ENCODE assay signal across 1 cellular context in the genomic region with DNA sequence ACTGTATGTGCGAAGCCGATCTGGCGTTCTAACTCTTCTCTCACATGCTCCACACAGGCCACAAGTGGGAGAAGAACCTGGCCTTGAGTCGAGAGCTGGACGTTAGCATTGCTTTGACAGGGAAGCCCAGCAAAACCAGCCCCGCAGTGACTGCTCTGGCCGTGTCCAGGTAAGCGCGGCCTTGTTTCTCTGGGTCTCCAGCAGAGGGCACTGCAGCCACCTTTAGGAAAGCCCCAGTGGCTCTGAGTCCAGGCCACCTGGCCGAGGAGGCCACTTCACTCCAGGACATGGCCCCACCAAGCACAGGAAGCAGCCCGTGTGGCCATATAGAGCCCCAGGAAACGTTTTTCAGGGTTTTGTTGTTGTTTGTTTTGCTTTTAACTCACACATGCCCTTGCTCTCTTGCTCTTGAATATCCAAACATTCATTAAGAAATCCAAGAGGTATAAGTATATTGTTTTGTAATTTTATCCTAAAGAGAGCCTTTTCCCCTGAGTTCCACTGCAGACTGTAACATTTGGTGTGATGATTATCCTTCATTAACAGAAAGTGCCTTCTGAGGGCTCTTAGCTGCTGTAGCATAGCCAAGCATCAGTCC.
TF ChIP-seq lines count a peak whose summit lies in the region.

No MANE protein-coding gene starts in this region.

TF ChIP-seq in K562, 482 proteins besides CTCF, POLR2A, EP300 and RAD21 (continued from another document and continues in another):
- TF ChIP-seq, protein P1, sequence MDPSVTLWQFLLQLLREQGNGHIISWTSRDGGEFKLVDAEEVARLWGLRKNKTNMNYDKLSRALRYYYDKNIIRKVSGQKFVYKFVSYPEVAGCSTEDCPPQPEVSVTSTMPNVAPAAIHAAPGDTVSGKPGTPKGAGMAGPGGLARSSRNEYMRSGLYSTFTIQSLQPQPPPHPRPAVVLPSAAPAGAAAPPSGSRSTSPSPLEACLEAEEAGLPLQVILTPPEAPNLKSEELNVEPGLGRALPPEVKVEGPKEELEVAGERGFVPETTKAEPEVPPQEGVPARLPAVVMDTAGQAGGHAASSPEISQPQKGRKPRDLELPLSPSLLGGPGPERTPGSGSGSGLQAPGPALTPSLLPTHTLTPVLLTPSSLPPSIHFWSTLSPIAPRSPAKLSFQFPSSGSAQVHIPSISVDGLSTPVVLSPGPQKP (CRISPR knock-in tag; IDR thresholded peaks at IDR 0.05) = no peak
- TF ChIP-seq, protein P2, sequence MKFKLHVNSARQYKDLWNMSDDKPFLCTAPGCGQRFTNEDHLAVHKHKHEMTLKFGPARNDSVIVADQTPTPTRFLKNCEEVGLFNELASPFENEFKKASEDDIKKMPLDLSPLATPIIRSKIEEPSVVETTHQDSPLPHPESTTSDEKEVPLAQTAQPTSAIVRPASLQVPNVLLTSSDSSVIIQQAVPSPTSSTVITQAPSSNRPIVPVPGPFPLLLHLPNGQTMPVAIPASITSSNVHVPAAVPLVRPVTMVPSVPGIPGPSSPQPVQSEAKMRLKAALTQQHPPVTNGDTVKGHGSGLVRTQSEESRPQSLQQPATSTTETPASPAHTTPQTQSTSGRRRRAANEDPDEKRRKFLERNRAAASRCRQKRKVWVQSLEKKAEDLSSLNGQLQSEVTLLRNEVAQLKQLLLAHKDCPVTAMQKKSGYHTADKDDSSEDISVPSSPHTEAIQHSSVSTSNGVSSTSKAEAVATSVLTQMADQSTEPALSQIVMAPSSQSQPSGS (CRISPR knock-in tag; IDR thresholded peaks at IDR 0.05) = no peak
- TF ChIP-seq STAG1 (CRISPR knock-in tag; IDR thresholded peaks at IDR 0.05; ENCODE audit: borderline replicate concordance) (peak; percentile 94), TRIM24 (IDR thresholded peaks at IDR 0.05) (no peak), ARID1B (IDR thresholded peaks at IDR 0.05) (no peak), NFE2 (IDR thresholded peaks at IDR 0.05; ENCODE audit: low read depth) (no peak), ZC3H11A (IDR thresholded peaks at IDR 0.05; ENCODE audit: low read depth, low read length) (0 out of 2 replicates have a peak, but pooled peaks have one; percentile 58), C11orf30 (IDR thresholded peaks at IDR 0.05; ENCODE audit: low read depth) (no peak), HMG20A (CRISPR knock-in tag; conservative IDR thresholded peaks at IDR 0.05) (no peak), RCOR1 (IDR thresholded peaks at IDR 0.05; ENCODE audit: borderline replicate concordance in 1 of 2, low read depth in 2 of 2, low read length in 2 of 2) (peak in 1 of 2 experiments; percentile 69; a peak in 1 of 4 replicates), HMG20B (CRISPR knock-in tag; IDR thresholded peaks at IDR 0.05) (no peak), RBM22 (IDR thresholded peaks at IDR 0.05; ENCODE audit: low read depth, low read length, poor library complexity, severe bottlenecking) (no peak), ERF (CRISPR knock-in tag; IDR thresholded peaks at IDR 0.05) (no peak), ZNF764 (CRISPR knock-in tag; IDR thresholded peaks at IDR 0.05; ENCODE audit: low read depth) (no peak), POLR2H (tag; IDR thresholded peaks at IDR 0.05; ENCODE audit: low read depth) (no peak), MTA1 (IDR thresholded peaks at IDR 0.05; ENCODE audit: borderline replicate concordance) (no peak), BHLHE40 (IDR thresholded peaks at IDR 0.05; ENCODE audit: low read length) (peak; percentile 26; the same call in 1 of the 2 replicates), FOXA1 (IDR thresholded peaks at IDR 0.05; ENCODE audit: borderline replicate concordance) (no peak), ZNF644 (tag; IDR thresholded peaks at IDR 0.05; ENCODE audit: low read depth) (no peak), RBM17 (IDR thresholded peaks at IDR 0.05; ENCODE audit: borderline replicate concordance, low read depth, low read length) (no peak), CBFB (CRISPR knock-in tag; IDR thresholded peaks at IDR 0.05) (peak; percentile 58; the same call in 1 of the 2 replicates), GATA2 (CRISPR knock-in tag; IDR thresholded peaks at IDR 0.05) (no peak), ASH1L (IDR thresholded peaks at IDR 0.05; ENCODE audit: borderline replicate concordance, low read depth, partially characterized antibody) (no peak), ZBTB7A (IDR thresholded peaks at IDR 0.05; ENCODE audit: borderline replicate concordance, control insufficient read depth, low read depth, low read length) (no peak), JUND (IDR thresholded peaks at IDR 0.05; ENCODE audit: borderline replicate concordance, low read depth, low read length) (0 out of 2 replicates have a peak, but pooled peaks have one; percentile 40), JUND (tag; IDR thresholded peaks at IDR 0.05; ENCODE audit: borderline replicate concordance, low read depth, low read length) (no peak), TRIM28 (IDR thresholded peaks at IDR 0.05) (no peak), PRPF4 (IDR thresholded peaks at IDR 0.05; ENCODE audit: insufficient read depth, low read depth, low read length, poor library complexity, severe bottlenecking) (no peak), ZNF778 (CRISPR knock-in tag; IDR thresholded peaks at IDR 0.05) (no peak), FOXK1 (CRISPR knock-in tag; IDR thresholded peaks at IDR 0.05; ENCODE audit: borderline replicate concordance) (no peak), L3MBTL2 (IDR thresholded peaks at IDR 0.05) (0 out of 2 replicates have a peak, but pooled peaks have one; percentile 25), MAFK (IDR thresholded peaks at IDR 0.05; ENCODE audit: low read length) (peak; percentile 22; the same call in 1 of the 2 replicates), ESRRB (CRISPR knock-in tag; IDR thresholded peaks at IDR 0.05; ENCODE audit: borderline replicate concordance) (no peak), TCF3 (CRISPR knock-in tag; IDR thresholded peaks at IDR 0.05) (0 out of 2 replicates have a peak, but pooled peaks have one; percentile 22), RBBP5 (IDR thresholded peaks at IDR 0.05; ENCODE audit: borderline replicate concordance, insufficient read depth, low read length, poor library complexity, severe bottlenecking) (no peak), ATF7 (IDR thresholded peaks at IDR 0.05) (peak; percentile 38; the same call in 1 of the 2 replicates)
- TF ChIP-seq, protein P3, sequence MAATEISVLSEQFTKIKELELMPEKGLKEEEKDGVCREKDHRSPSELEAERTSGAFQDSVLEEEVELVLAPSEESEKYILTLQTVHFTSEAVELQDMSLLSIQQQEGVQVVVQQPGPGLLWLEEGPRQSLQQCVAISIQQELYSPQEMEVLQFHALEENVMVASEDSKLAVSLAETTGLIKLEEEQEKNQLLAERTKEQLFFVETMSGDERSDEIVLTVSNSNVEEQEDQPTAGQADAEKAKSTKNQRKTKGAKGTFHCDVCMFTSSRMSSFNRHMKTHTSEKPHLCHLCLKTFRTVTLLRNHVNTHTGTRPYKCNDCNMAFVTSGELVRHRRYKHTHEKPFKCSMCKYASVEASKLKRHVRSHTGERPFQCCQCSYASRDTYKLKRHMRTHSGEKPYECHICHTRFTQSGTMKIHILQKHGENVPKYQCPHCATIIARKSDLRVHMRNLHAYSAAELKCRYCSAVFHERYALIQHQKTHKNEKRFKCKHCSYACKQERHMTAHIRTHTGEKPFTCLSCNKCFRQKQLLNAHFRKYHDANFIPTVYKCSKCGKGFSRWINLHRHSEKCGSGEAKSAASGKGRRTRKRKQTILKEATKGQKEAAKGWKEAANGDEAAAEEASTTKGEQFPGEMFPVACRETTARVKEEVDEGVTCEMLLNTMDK (IDR thresholded peaks at IDR 0.05; ENCODE audit: borderline replicate concordance, insufficient read depth, low read depth, low read length, poor library complexity, severe bottlenecking) = peak; percentile 4
- TF ChIP-seq, protein P4, sequence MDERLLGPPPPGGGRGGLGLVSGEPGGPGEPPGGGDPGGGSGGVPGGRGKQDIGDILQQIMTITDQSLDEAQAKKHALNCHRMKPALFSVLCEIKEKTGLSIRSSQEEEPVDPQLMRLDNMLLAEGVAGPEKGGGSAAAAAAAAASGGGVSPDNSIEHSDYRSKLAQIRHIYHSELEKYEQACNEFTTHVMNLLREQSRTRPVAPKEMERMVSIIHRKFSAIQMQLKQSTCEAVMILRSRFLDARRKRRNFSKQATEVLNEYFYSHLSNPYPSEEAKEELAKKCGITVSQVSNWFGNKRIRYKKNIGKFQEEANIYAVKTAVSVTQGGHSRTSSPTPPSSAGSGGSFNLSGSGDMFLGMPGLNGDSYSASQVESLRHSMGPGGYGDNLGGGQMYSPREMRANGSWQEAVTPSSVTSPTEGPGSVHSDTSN (CRISPR knock-in tag; IDR thresholded peaks at IDR 0.05; ENCODE audit: low read depth) = no peak
- TF ChIP-seq, protein P4 (tag; conservative IDR thresholded peaks at IDR 0.05; ENCODE audit: low read depth) = no peak
- TF ChIP-seq, protein P5, sequence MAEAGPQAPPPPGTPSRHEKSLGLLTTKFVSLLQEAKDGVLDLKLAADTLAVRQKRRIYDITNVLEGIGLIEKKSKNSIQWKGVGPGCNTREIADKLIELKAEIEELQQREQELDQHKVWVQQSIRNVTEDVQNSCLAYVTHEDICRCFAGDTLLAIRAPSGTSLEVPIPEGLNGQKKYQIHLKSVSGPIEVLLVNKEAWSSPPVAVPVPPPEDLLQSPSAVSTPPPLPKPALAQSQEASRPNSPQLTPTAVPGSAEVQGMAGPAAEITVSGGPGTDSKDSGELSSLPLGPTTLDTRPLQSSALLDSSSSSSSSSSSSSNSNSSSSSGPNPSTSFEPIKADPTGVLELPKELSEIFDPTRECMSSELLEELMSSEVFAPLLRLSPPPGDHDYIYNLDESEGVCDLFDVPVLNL (CRISPR knock-in tag; IDR thresholded peaks at IDR 0.05; ENCODE audit: low read depth) = no peak
- TF ChIP-seq, protein P6, sequence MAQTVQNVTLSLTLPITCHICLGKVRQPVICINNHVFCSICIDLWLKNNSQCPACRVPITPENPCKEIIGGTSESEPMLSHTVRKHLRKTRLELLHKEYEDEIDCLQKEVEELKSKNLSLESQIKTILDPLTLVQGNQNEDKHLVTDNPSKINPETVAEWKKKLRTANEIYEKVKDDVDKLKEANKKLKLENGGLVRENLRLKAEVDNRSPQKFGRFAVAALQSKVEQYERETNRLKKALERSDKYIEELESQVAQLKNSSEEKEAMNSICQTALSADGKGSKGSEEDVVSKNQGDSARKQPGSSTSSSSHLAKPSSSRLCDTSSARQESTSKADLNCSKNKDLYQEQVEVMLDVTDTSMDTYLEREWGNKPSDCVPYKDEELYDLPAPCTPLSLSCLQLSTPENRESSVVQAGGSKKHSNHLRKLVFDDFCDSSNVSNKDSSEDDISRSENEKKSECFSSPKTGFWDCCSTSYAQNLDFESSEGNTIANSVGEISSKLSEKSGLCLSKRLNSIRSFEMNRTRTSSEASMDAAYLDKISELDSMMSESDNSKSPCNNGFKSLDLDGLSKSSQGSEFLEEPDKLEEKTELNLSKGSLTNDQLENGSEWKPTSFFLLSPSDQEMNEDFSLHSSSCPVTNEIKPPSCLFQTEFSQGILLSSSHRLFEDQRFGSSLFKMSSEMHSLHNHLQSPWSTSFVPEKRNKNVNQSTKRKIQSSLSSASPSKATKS (CRISPR knock-in tag; IDR thresholded peaks at IDR 0.05) = no peak
- TF ChIP-seq, protein P7, sequence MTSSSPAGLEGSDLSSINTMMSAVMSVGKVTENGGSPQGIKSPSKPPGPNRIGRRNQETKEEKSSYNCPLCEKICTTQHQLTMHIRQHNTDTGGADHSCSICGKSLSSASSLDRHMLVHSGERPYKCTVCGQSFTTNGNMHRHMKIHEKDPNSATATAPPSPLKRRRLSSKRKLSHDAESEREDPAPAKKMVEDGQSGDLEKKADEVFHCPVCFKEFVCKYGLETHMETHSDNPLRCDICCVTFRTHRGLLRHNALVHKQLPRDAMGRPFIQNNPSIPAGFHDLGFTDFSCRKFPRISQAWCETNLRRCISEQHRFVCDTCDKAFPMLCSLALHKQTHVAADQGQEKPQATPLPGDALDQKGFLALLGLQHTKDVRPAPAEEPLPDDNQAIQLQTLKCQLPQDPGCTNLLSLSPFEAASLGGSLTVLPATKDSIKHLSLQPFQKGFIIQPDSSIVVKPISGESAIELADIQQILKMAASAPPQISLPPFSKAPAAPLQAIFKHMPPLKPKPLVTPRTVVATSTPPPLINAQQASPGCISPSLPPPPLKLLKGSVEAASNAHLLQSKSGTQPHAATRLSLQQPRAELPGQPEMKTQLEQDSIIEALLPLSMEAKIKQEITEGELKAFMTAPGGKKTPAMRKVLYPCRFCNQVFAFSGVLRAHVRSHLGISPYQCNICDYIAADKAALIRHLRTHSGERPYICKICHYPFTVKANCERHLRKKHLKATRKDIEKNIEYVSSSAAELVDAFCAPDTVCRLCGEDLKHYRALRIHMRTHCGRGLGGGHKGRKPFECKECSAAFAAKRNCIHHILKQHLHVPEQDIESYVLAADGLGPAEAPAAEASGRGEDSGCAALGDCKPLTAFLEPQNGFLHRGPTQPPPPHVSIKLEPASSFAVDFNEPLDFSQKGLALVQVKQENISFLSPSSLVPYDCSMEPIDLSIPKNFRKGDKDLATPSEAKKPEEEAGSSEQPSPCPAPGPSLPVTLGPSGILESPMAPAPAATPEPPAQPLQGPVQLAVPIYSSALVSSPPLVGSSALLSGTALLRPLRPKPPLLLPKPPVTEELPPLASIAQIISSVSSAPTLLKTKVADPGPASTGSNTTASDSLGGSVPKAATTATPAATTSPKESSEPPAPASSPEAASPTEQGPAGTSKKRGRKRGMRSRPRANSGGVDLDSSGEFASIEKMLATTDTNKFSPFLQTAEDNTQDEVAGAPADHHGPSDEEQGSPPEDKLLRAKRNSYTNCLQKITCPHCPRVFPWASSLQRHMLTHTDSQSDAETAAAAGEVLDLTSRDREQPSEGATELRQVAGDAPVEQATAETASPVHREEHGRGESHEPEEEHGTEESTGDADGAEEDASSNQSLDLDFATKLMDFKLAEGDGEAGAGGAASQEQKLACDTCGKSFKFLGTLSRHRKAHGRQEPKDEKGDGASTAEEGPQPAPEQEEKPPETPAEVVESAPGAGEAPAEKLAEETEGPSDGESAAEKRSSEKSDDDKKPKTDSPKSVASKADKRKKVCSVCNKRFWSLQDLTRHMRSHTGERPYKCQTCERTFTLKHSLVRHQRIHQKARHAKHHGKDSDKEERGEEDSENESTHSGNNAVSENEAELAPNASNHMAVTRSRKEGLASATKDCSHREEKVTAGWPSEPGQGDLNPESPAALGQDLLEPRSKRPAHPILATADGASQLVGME (CRISPR knock-in tag; IDR thresholded peaks at IDR 0.05) = no peak
- TF ChIP-seq, protein P8, sequence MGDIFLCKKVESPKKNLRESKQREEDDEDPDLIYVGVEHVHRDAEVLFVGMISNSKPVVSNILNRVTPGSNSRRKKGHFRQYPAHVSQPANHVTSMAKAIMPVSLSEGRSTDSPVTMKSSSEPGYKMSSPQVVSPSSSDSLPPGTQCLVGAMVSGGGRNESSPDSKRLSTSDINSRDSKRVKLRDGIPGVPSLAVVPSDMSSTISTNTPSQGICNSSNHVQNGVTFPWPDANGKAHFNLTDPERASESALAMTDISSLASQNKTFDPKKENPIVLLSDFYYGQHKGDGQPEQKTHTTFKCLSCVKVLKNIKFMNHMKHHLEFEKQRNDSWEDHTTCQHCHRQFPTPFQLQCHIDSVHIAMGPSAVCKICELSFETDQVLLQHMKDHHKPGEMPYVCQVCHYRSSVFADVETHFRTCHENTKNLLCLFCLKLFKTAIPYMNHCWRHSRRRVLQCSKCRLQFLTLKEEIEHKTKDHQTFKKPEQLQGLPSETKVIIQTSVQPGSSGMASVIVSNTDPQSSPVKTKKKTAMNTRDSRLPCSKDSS (IDR thresholded peaks at IDR 0.05; ENCODE audit: low read depth, partially characterized antibody) = no peak
